29 cellular contexts compared by ENCODE assay signal in the genomic region with DNA sequence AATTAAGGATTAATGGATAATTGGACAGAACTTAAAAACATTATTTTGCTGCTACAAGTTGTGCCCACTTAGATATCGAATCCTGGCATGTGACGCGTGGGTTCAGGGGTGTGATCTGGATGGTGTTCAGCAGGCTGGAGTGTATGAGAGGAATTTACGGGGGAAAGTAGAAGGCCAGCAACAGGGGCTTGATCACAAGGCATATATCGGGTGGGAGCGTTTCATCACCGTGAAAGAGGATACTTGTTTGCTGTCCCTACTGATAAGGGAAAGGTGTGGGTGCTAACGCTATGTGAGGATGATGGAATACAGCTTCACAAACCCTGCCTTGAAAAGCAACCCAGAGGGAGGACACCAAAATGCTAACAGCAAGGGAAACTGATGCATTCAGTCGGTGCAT. TPM values are rescaled to one million over a fixed set of nuclear protein-coding genes. Genes with fewer than 3 reads are reported as not detected.
"Had no signal": no experiment of that assay in that cellular context is flagged by ENCODE, and none has a peak within 500 bp of the region (broad histone marks: within the 10 kb centered on the region; RNA-seq: fewer than 3 reads in every experiment).

No MANE protein-coding gene starts in this region.

- H3K36me3 ChIP-seq: ascending aorta, breast epithelium, cardiac muscle cell, colonic mucosa, esophagus squamous epithelium had no signal

- H3K36me3 Mint-ChIP-seq: activated naive CD4-positive, alpha-beta T cell treated with anti-CD3 and anti-CD28 coated beads, Interleukin-2, amount 50 U/mL, for 24 hours; activated naive CD8-positive, alpha-beta T cell treated with anti-CD3 and anti-CD28 coated beads for 36 hours had no signal

- H3K27me3 ChIP-seq: ascending aorta had no signal

- H3K27ac Mint-ChIP-seq: activated CD4-positive, alpha-beta T cell treated with anti-CD3 and anti-CD28 coated beads, Interleukin-2, amount 10 ng/mL, durations not matched to agents 7 days and 5 days; activated CD8-positive, alpha-beta T cell treated with anti-CD3 and anti-CD28 coated beads for 36 hours; activated naive CD4-positive, alpha-beta T cell treated with anti-CD3 and anti-CD28 coated beads for 36 hours; activated naive CD4-positive, alpha-beta T cell treated with anti-CD3 and anti-CD28 coated beads, Interleukin-2, amount 50 U/mL, for 24 hours; activated naive CD8-positive, alpha-beta T cell treated with anti-CD3 and anti-CD28 coated beads for 36 hours; activated naive CD8-positive, alpha-beta T cell treated with anti-CD3 and anti-CD28 coated beads, Interleukin-2, amount 50 U/mL, for 24 hours; activated T-helper 1 cell treated with anti-CD3 and anti-CD28 coated beads, Interleukin-12 subunit alpha, Interleukin-12 subunit beta, Interleukin-2, Interleukin-4 antibody, amounts not matched to agents 30 ng/mL and 10 ng/mL and 1 ng/mL, durations not matched to agents 14 hours and 24 hours and 36 hours; activated T-helper 2 cell treated with anti-CD3 and anti-CD28 coated beads, Interferon-gamma antibody, Interleukin-2, Interleukin-4, amounts not matched to agents 10 μg/mL and 5 μg/mL and 100 μg/mL, durations not matched to agents 14 hours and 24 hours and 36 hours had no signal

- H3K4me1 Mint-ChIP-seq: activated CD4-positive, alpha-beta T cell treated with anti-CD3 and anti-CD28 coated beads, Interleukin-2, amount 10 ng/mL, durations not matched to agents 7 days and 5 days; activated naive CD4-positive, alpha-beta T cell treated with anti-CD3 and anti-CD28 coated beads, Interleukin-2, amount 50 U/mL, for 24 hours had no signal

- H3K4me1 ChIP-seq: ascending aorta, breast epithelium, colonic mucosa had no signal

- H3K9me3 ChIP-seq: ascending aorta, breast epithelium, colonic mucosa, esophagus squamous epithelium, gastroesophageal sphincter, heart right ventricle had no signal

- ATAC-seq: activated CD8-positive, alpha-beta T cell treated with anti-CD3 and anti-CD28 coated beads for 36 hours; activated naive CD8-positive, alpha-beta T cell treated with anti-CD3 and anti-CD28 coated beads, Interleukin-2, amount 50 U/mL, for 24 hours; activated T-cell treated with anti-CD3 and anti-CD28 coated beads, Interleukin-2, amount 50 U/mL, for 4 hours; gastroesophageal sphincter had no signal

- H3K4me3 Mint-ChIP-seq: activated CD4-positive, alpha-beta T cell treated with anti-CD3 and anti-CD28 coated beads, Interleukin-2, amount 10 ng/mL, durations not matched to agents 7 days and 5 days; activated CD8-positive, alpha-beta T cell treated with anti-CD3 and anti-CD28 coated beads for 36 hours; activated naive CD4-positive, alpha-beta T cell treated with anti-CD3 and anti-CD28 coated beads for 36 hours; activated naive CD4-positive, alpha-beta T cell treated with anti-CD3 and anti-CD28 coated beads, Interleukin-2, amount 50 U/mL, for 24 hours; activated naive CD8-positive, alpha-beta T cell treated with anti-CD3 and anti-CD28 coated beads for 36 hours; activated naive CD8-positive, alpha-beta T cell treated with anti-CD3 and anti-CD28 coated beads, Interleukin-2, amount 50 U/mL, for 24 hours; activated T-cell treated with anti-CD3 and anti-CD28 coated beads, Interleukin-2, amount 50 U/mL, for 4 hours; activated T-helper 1 cell treated with anti-CD3 and anti-CD28 coated beads, Interleukin-12 subunit alpha, Interleukin-12 subunit beta, Interleukin-2, Interleukin-4 antibody, amounts not matched to agents 30 ng/mL and 10 ng/mL and 1 ng/mL, durations not matched to agents 14 hours and 24 hours and 36 hours had no signal

- H3K4me3 ChIP-seq: ascending aorta, breast epithelium, cardiac muscle cell, colonic mucosa, esophagus squamous epithelium, gastroesophageal sphincter, heart right ventricle had no signal

- DNase-seq: activated CD4-positive, alpha-beta T cell treated with anti-CD3 and anti-CD28 coated beads for 1 hour; activated CD4-positive, alpha-beta T cell treated with anti-CD3 and anti-CD28 coated beads for 4 hours; activated CD4-positive, alpha-beta T cell treated with anti-CD3 and anti-CD28 coated beads, Interleukin-2, amount 10 ng/mL, durations not matched to agents 7 days and 5 days; activated CD4-positive, alpha-beta T cell treated with anti-CD3 and anti-CD28 coated beads, Interleukin-2, amount 50 U/mL, for 48 hours; activated CD4-positive, CD25-positive, alpha-beta regulatory T cell; activated CD8-positive, alpha-beta memory T cell treated with anti-CD3 and anti-CD28 coated beads for 24 hours; activated CD8-positive, alpha-beta T cell treated with anti-CD3 and anti-CD28 coated beads for 36 hours; activated effector memory CD4-positive, alpha-beta T cell treated with anti-CD3 and anti-CD28 coated beads, Interleukin-2, amount 50 U/mL, for 16 hours; activated naive CD4-positive, alpha-beta T cell treated with anti-CD3 and anti-CD28 coated beads for 36 hours; activated naive CD8-positive, alpha-beta T cell treated with anti-CD3 and anti-CD28 coated beads for 36 hours; activated naive CD8-positive, alpha-beta T cell treated with anti-CD3 and anti-CD28 coated beads, Interleukin-2, amount 50 U/mL, for 24 hours; activated T-cell treated with anti-CD3 and anti-CD28 coated beads, Interleukin-2, amount 50 U/mL, for 4 hours; central memory CD4-positive, alpha-beta T cell; cerebellar nuclear complex; colonic mucosa; effector CD8-positive, alpha-beta T cell; esophagus squamous epithelium; foreskin melanocyte; heart right ventricle; T-helper 2 cell had no signal

- H3K27ac ChIP-seq: ascending aorta, breast epithelium, cardiac muscle cell, colonic mucosa, epithelial cell of prostate, esophagus squamous epithelium, gastroesophageal sphincter, heart right ventricle had no signal

- H3K9me3 Mint-ChIP-seq: activated CD4-positive, alpha-beta T cell treated with anti-CD3 and anti-CD28 coated beads, Interleukin-2, amount 10 ng/mL, durations not matched to agents 7 days and 5 days; activated CD8-positive, alpha-beta T cell treated with anti-CD3 and anti-CD28 coated beads for 36 hours; activated naive CD4-positive, alpha-beta T cell treated with anti-CD3 and anti-CD28 coated beads for 36 hours; activated naive CD4-positive, alpha-beta T cell treated with anti-CD3 and anti-CD28 coated beads, Interleukin-2, amount 50 U/mL, for 24 hours; activated naive CD8-positive, alpha-beta T cell treated with anti-CD3 and anti-CD28 coated beads for 36 hours; activated naive CD8-positive, alpha-beta T cell treated with anti-CD3 and anti-CD28 coated beads, Interleukin-2, amount 50 U/mL, for 24 hours; activated T-cell treated with anti-CD3 and anti-CD28 coated beads, Interleukin-2, amount 50 U/mL, for 4 hours; activated T-helper 1 cell treated with anti-CD3 and anti-CD28 coated beads, Interleukin-12 subunit alpha, Interleukin-12 subunit beta, Interleukin-2, Interleukin-4 antibody, amounts not matched to agents 30 ng/mL and 10 ng/mL and 1 ng/mL, durations not matched to agents 14 hours and 24 hours and 36 hours; activated T-helper 2 cell treated with anti-CD3 and anti-CD28 coated beads, Interferon-gamma antibody, Interleukin-2, Interleukin-4, amounts not matched to agents 10 μg/mL and 5 μg/mL and 100 μg/mL, durations not matched to agents 14 hours and 24 hours and 36 hours had no signal

RNA-seq across cellular contexts. Expression of a gene that starts 13.3 kb away (rescaled TPM):
- total RNA-seq: activated T-cell treated with anti-CD3 and anti-CD28 coated beads, Interleukin-2, amount 50 U/mL, for 4 hours; activated T-helper 1 cell treated with anti-CD3 and anti-CD28 coated beads, Interleukin-12 subunit alpha, Interleukin-12 subunit beta, Interleukin-2, Interleukin-4 antibody, amounts not matched to agents 30 ng/mL and 10 ng/mL and 1 ng/mL, durations not matched to agents 14 hours and 24 hours and 36 hours; activated T-helper 2 cell treated with anti-CD3 and anti-CD28 coated beads, Interferon-gamma antibody, Interleukin-2, Interleukin-4, amounts not matched to agents 10 μg/mL and 5 μg/mL and 100 μg/mL, durations not matched to agents 14 hours and 24 hours and 36 hours had no signal

RNA-seq across cellular contexts. Expression of a gene that starts 25.9 kb away (rescaled TPM):
- total RNA-seq: activated T-helper 1 cell treated with anti-CD3 and anti-CD28 coated beads, Interleukin-12 subunit alpha, Interleukin-12 subunit beta, Interleukin-2, Interleukin-4 antibody, amounts not matched to agents 30 ng/mL and 10 ng/mL and 1 ng/mL, durations not matched to agents 14 hours and 24 hours and 36 hours; activated T-helper 2 cell treated with anti-CD3 and anti-CD28 coated beads, Interferon-gamma antibody, Interleukin-2, Interleukin-4, amounts not matched to agents 10 μg/mL and 5 μg/mL and 100 μg/mL, durations not matched to agents 14 hours and 24 hours and 36 hours; ascending aorta; T-helper 1 cell treated with Interleukin-12 subunit alpha and Interleukin-12 subunit beta and Interleukin-4 antibody, amounts not matched to agents 30 ng/mL and 1 ng/mL, for 36 hours had no signal
